ENCODE assay signal across 1 cellular context in genomic region chr10:12636585-12636984, GRCh38.
TF ChIP-seq lines count a peak whose summit lies in the region.

No MANE protein-coding gene starts in this region.

TF ChIP-seq in H1, 55 proteins besides CTCF, POLR2A, EP300 and RAD21:
- no peak for TF ChIP-seq BRCA1 (IDR thresholded peaks at IDR 0.05; ENCODE audit: low read depth, low read length)
- no peak for TF ChIP-seq PHF8 (conservative IDR thresholded peaks at IDR 0.05; ENCODE audit: low read depth, low read length)
- TF ChIP-seq KDM5A (IDR thresholded peaks at IDR 0.05; ENCODE audit: low read length), result no peak
- no peak for TF ChIP-seq TBP (IDR thresholded peaks at IDR 0.05; ENCODE audit: low read depth, low read length)
- TF ChIP-seq JUN (IDR thresholded peaks at IDR 0.05; ENCODE audit: low read depth, low read length), result no peak
- no peak for TF ChIP-seq NRF1 (IDR thresholded peaks at IDR 0.05; ENCODE audit: low read depth, low read length)
- TF ChIP-seq CHD2 (IDR thresholded peaks at IDR 0.05; ENCODE audit: low read length), result no peak
